15 cellular contexts compared by ENCODE assay signal in the genomic region with DNA sequence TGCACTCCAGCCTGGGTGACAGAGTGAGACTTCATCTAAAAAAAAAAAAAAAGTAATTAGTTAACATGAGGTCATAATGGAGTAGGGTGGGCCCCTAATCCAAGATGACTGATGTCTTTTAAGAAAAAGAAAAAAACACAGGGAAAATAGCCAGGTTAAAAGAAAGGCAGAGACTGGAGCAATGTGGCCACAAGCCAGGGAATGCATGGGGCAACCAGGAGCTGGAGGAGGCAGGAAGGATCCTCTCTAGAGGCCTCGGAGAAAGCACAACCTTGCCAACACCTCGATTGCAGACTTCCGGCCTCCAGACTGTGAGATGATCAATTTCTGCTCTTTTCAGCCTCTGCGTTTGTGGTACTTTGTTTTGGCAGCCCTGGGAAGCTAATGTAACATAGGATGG.
DNase-seq lines count a peak whose midpoint lies in the region; ATAC-seq and TF ChIP-seq lines count a peak whose summit lies in the region.
"Had no signal": no experiment of that assay in that cellular context is flagged by ENCODE, and none has a peak within 500 bp of the region (broad histone marks: within the 10 kb centered on the region; RNA-seq: fewer than 3 reads in every experiment).

No MANE protein-coding gene starts in this region.

- H3K4me1 ChIP-seq in esophagus squamous epithelium, result peaks cover 0 to 61% (median 22%) of the 10 kb centered on the region in 3 donors
- peaks cover 0 to 74% (median 57%) of the 10 kb centered on the region in 4 donors for H3K4me1 ChIP-seq in sigmoid colon

- 25 to 30% methylated on average over 4 of the region's 4 CpGs for WGBS in esophagus squamous epithelium, 2 donors
- 81 to 88% methylated on average over 4 of the region's 4 CpGs for whole genome bisulfite sequencing in sigmoid colon, 2 donors

- H3K36me3 ChIP-seq in esophagus squamous epithelium (no peaks in the 10 kb centered on the region), sigmoid colon (no peaks in the 10 kb centered on the region)

- H3K27me3 ChIP-seq in esophagus squamous epithelium (no peaks in the 10 kb centered on the region), sigmoid colon (no peaks in the 10 kb centered on the region)

- intact Hi-C loops in cardiac septum (cut with DNase I) (no loop called here), Right ventricle myocardium superior (cut with DNase I) (no loop called here), esophagus squamous epithelium (cut with DNase I) (no loop called here), left ventricle myocardium superior (cut with micrococcal nuclease) (no loop called here), sigmoid colon (cut with DNase I) (no loop called here)

- H3K9me3 ChIP-seq in esophagus squamous epithelium (no peaks in the 10 kb centered on the region), sigmoid colon (no peaks in the 10 kb centered on the region)

- H3K4me3 ChIP-seq in esophagus squamous epithelium (no peak overlapping the region), sigmoid colon (no peak overlapping the region)

- H3K27ac ChIP-seq in esophagus squamous epithelium (peak overlapping the region in 3 of 4 donors; percentile 19 to 56 (median 30)), sigmoid colon (peak overlapping the region; percentile 25 to 87 (median 72))
- H3K27ac ChIP-seq: 22Rv1 had no signal

- no peak for TF ChIP-seq EP300 in sigmoid colon (IDR thresholded peaks at IDR 0.05)

- ATAC-seq in Right ventricle myocardium superior (ENCODE audit: poor library complexity) (no peak), left ventricle myocardium superior (no peak), GM19397 (IDR thresholded peaks at IDR 0.05; ENCODE audit: unreplicated experiment) (no peak)
- ATAC-seq: HCT116 had no signal

- TF ChIP-seq POLR2A in esophagus squamous epithelium (IDR thresholded peaks at IDR 0.05) (no peak), sigmoid colon (IDR thresholded peaks at IDR 0.05) (no peak)

- TF ChIP-seq CTCF in esophagus squamous epithelium (IDR thresholded peaks at IDR 0.05) (no peak), sigmoid colon (IDR thresholded peaks at IDR 0.05) (no peak)

- DNase-seq in cardiac septum (ENCODE audit: low spot score), result peak; percentile 43
- no peak for DNase-seq in Right ventricle myocardium superior
- DNase-seq in esophagus squamous epithelium (lab: John Stamatoyannopoulos, UW), result no peak
- DNase-seq in left ventricle myocardium superior, result peak; percentile 61
- no peak for DNase-seq in sigmoid colon
- DNase-seq in COR-L47 (lab: John Stamatoyannopoulos, UW), result no peak
- DNase-seq in T-helper 2 cell, result no peak
- DNase-seq: Calu3; CD8-positive, alpha-beta memory T cell; DMS 273 treated with DMSO at 0.1 percent for 48 hours; DMS79 treated with DMSO at 0.1 percent for 48 hours; GDM1 had no signal

Comparison
In these comparisons a context has a peak if more than half of its experiments do, and no peak if none do; other contexts are left out.
1. DNase-seq: peak in cardiac septum (single experiment) and left ventricle myocardium superior (single experiment); none in Right ventricle myocardium superior (single experiment), esophagus squamous epithelium (single experiment), sigmoid colon (single experiment), COR-L47 (single experiment) and T-helper 2 cell (0 of 5).